Comparison of ENCODE assay signal across 28 cellular contexts in the genomic region with DNA sequence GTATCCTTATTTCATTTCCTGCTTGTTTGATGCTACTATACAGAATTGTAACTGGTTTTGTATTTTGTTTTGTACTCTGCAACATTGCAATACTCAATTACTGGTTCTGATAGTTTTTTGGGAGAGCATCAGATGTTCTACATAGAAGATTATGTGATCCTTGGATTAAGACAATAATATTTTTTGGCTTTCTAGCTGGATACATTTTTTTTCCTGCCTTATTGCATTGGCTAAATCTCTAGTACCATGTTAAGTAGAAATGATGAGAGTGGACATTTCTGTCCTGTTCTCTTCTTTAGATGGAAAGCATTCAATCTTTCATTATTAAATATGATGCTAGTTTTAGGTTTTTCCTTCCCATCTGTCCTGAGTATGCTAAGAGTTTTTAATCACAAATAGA.
"Had no signal": no experiment of that assay in that cellular context is flagged by ENCODE, and none has a peak within 500 bp of the region (broad histone marks: within the 10 kb centered on the region; RNA-seq: fewer than 3 reads in every experiment).

No MANE protein-coding gene starts in this region.

- H3K27ac Mint-ChIP-seq: dendritic cell treated with granulocyte-macrophage colony-stimulating factor and Interleukin-4, amounts not matched to agents 40 ng/mL and 50 ng/mL, for 4 days; effector memory CD8-positive, alpha-beta T cell; endodermal cell; mesothelial cell of epicardium; naive B cell had no signal

- DNase-seq: colonic mucosa; cortex of kidney; effector CD8-positive, alpha-beta T cell; effector memory CD8-positive, alpha-beta T cell; endodermal cell; erythroblast; esophagus squamous epithelium; foreskin fibroblast; foreskin melanocyte; gastrocnemius medialis; glutamatergic neuron; head of caudate nucleus; heart right ventricle; hippocampal formation; left cardiac atrium; left lung; left ventricle myocardium superior; lower lobe of right lung; mesenchymal stem cell; mucosa of descending colon; naive B cell had no signal

- FAIRE-seq: endometrium, islet of Langerhans, keratinocyte had no signal

- H3K27me3 ChIP-seq: colonic mucosa, esophagus squamous epithelium, gastrocnemius medialis, heart right ventricle, left lung had no signal

- H3K27ac ChIP-seq: colonic mucosa, epithelial cell of prostate, esophagus squamous epithelium, gastrocnemius medialis, heart right ventricle, left lung, lower lobe of right lung had no signal

- H3K9me3 ChIP-seq: colonic mucosa, esophagus squamous epithelium, gastrocnemius medialis had no signal

- H3K4me1 ChIP-seq: colonic mucosa, esophagus squamous epithelium, gastrocnemius medialis, heart right ventricle, left lung, lower lobe of right lung had no signal

- H3K4me3 ChIP-seq: colonic mucosa, esophagus squamous epithelium, gastrocnemius medialis, heart right ventricle, left lung, lower lobe of right lung, mucosa of descending colon had no signal

- ATAC-seq: effector memory CD8-positive, alpha-beta T cell; esophagus mucosa; gastrocnemius medialis; heart right ventricle; left cardiac atrium; left lung; left ventricle myocardium superior; lower lobe of right lung; mucosa of descending colon had no signal

- H3K4me1 Mint-ChIP-seq: endodermal cell, mesothelial cell of epicardium, naive B cell had no signal

- H3K36me3 ChIP-seq: colonic mucosa, esophagus squamous epithelium, gastrocnemius medialis, heart right ventricle, left lung, lower lobe of right lung had no signal

- H3K27me3 Mint-ChIP-seq: dendritic cell treated with granulocyte-macrophage colony-stimulating factor and Interleukin-4, amounts not matched to agents 40 ng/mL and 50 ng/mL, for 4 days; effector memory CD8-positive, alpha-beta T cell; naive B cell had no signal

- H3K9me3 Mint-ChIP-seq: effector memory CD8-positive, alpha-beta T cell had no signal

- H3K4me3 Mint-ChIP-seq: dendritic cell treated with granulocyte-macrophage colony-stimulating factor and Interleukin-4, amounts not matched to agents 40 ng/mL and 50 ng/mL, for 4 days; effector memory CD8-positive, alpha-beta T cell; endodermal cell; mesothelial cell of epicardium; naive B cell had no signal
